ENCODE assay signal across 17 cellular contexts in the genomic region with DNA sequence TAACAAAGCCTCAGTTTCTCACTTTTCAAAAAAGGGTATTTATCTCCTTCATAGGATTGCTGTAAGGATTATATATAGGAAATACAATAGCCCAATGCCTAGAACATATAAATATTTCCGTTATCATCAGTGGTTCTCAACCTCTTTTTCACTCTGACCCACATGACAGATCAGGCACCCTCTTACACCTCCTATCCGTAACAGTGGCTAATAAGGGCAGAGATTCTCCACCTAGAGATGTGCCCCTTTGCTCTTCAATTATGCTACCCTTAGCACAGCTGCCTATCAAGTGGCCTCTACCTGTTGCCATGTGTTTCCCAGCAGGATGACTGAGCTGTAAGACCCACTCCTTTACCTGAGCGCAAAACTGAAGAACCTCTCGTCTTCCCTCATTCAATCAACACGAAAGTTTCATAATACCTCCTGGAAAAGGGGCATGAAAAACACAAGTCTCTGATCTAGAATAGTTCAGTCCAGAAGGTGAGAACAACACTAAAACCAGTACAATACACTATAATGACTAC. TPM values are rescaled to one million over a fixed set of nuclear protein-coding genes. Genes with fewer than 3 reads are reported as not detected.
A peak's percentile ranks its signal among the peaks of the same experiment; 100 is the strongest.
DNase-seq lines count a peak whose midpoint lies in the region; ATAC-seq and TF ChIP-seq lines count a peak whose summit lies in the region.
"Had no signal": no experiment of that assay in that cellular context is flagged by ENCODE, and none has a peak within 500 bp of the region (broad histone marks: within the 10 kb centered on the region; RNA-seq: fewer than 3 reads in every experiment).

No MANE protein-coding gene starts in this region.

- H3K4me3 ChIP-seq in esophagus muscularis mucosa: no peak overlapping the region
- H3K4me3 ChIP-seq: right atrium auricular region had no signal

- no peaks in the 10 kb centered on the region for H3K27me3 ChIP-seq in esophagus muscularis mucosa
- H3K27me3 ChIP-seq: right atrium auricular region had no signal

- H3K9me3 Mint-ChIP-seq in activated CD4-positive, alpha-beta T cell treated with anti-CD3 and anti-CD28 coated beads, Interleukin-2, amount 10 ng/mL, durations not matched to agents 24 days and 14 days: no peaks in the 10 kb centered on the region
- H3K9me3 Mint-ChIP-seq in WTC11 (no peaks in the 10 kb centered on the region), glutamatergic neuron (ENCODE audit: unreplicated experiment) (peaks cover 5% of the 10 kb centered on the region)
- H3K9me3 Mint-ChIP-seq in stimulated activated naive B cell treated with anti-CD40 and anti-IgM and Interleukin-4, amounts not matched to agents 10 μg/mL and 1 μg/mL and 100 μg/mL, for 72 hours: no peaks in the 10 kb centered on the region
- H3K9me3 Mint-ChIP-seq: naive B cell had no signal

- DNase-seq in activated CD4-positive, alpha-beta T cell treated with anti-CD3 and anti-CD28 coated beads, Interleukin-2, amount 10 ng/mL, durations not matched to agents 24 days and 14 days: no peak
- no peak for DNase-seq in activated CD4-positive, alpha-beta T cell treated with anti-CD3 and anti-CD28 coated beads, Interleukin-2, amount 50 U/mL, for 1 hour
- no peak for DNase-seq in WTC11 (ENCODE audit: low spot score)
- no peak for DNase-seq in glutamatergic neuron
- DNase-seq in stimulated activated naive B cell treated with anti-CD40 and anti-IgM and Interleukin-4, amounts not matched to agents 10 μg/mL and 1 μg/mL and 100 μg/mL, for 72 hours: no peak
- no peak for DNase-seq in amniotic stem cell (lab: John Stamatoyannopoulos, UW)
- no peak for DNase-seq in esophagus muscularis mucosa (ENCODE audit: extremely low spot score)
- DNase-seq: ACHN, activated gamma-delta T cell treated with Interleukin-2 at 50 U/mL for 16 hours, cerebellar nuclear complex, left colon, naive B cell, NCI-H2029, NCI-H82 had no signal

- CTCF ChIA-PET in WTC11 (lab: Charles Lee): interaction anchor here (0.7 kb wide), 1 partner anchor 675 kb away, joined by 5 read pairs; no protein-coding TSS in a partner anchor

- TF ChIP-seq CTCF in WTC11 (IDR thresholded peaks at IDR 0.05): no peak
- TF ChIP-seq CTCF in glutamatergic neuron (IDR thresholded peaks at IDR 0.05; ENCODE audit: partially characterized antibody, unreplicated experiment): no peak
- TF ChIP-seq CTCF in esophagus muscularis mucosa (IDR thresholded peaks at IDR 0.05): no peak

- no peaks in the 10 kb centered on the region for H3K9me3 ChIP-seq in esophagus muscularis mucosa
- H3K9me3 ChIP-seq: right atrium auricular region had no signal

- no peak overlapping the region for H3K27ac ChIP-seq in esophagus muscularis mucosa (replicated peaks in 1 of 4)
- H3K27ac ChIP-seq: right atrium auricular region, RWPE1 had no signal

- H3K4me1 Mint-ChIP-seq in activated CD4-positive, alpha-beta T cell treated with anti-CD3 and anti-CD28 coated beads, Interleukin-2, amount 10 ng/mL, durations not matched to agents 24 days and 14 days: peaks cover 49% of the 10 kb centered on the region
- peaks cover 28% of the 10 kb centered on the region for H3K4me1 Mint-ChIP-seq in WTC11
- H3K4me1 Mint-ChIP-seq in glutamatergic neuron (ENCODE audit: low read depth, unreplicated experiment): peaks cover 16% of the 10 kb centered on the region
- peaks cover 28 to 87% of the 10 kb centered on the region in 2 donors for H3K4me1 Mint-ChIP-seq in stimulated activated naive B cell treated with anti-CD40 and anti-IgM and Interleukin-4, amounts not matched to agents 10 μg/mL and 1 μg/mL and 100 μg/mL, for 72 hours

- WGBS in esophagus muscularis mucosa: 89% methylated on average over 5 of the region's 5 CpGs

- peak overlapping the region; percentile 73 for H3K27ac Mint-ChIP-seq in activated CD4-positive, alpha-beta T cell treated with anti-CD3 and anti-CD28 coated beads, Interleukin-2, amount 10 ng/mL, durations not matched to agents 24 days and 14 days
- H3K27ac Mint-ChIP-seq in WTC11 (peak overlapping the region; percentile 71), glutamatergic neuron (ENCODE audit: unreplicated experiment) (no peak overlapping the region)
- H3K27ac Mint-ChIP-seq in stimulated activated naive B cell treated with anti-CD40 and anti-IgM and Interleukin-4, amounts not matched to agents 10 μg/mL and 1 μg/mL and 100 μg/mL, for 72 hours: peak overlapping the region; percentile 93

- peaks cover 40 to 92% (median 86%) of the 10 kb centered on the region in 4 donors for H3K4me1 ChIP-seq in esophagus muscularis mucosa

- ATAC-seq in WTC11 (no peak), HG03439 (IDR thresholded peaks at IDR 0.05; ENCODE audit: unreplicated experiment) (no peak)
- peak; percentile 8 to 44 for ATAC-seq in stimulated activated naive B cell treated with anti-CD40 and anti-IgM and Interleukin-4, amounts not matched to agents 10 μg/mL and 1 μg/mL and 100 μg/mL, for 72 hours (replicated peaks)

- intact Hi-C loops in activated CD4-positive, alpha-beta T cell treated with anti-CD3 and anti-CD28 coated beads, Interleukin-2, amount 10 ng/mL, durations not matched to agents 24 days and 14 days (cut with micrococcal nuclease): loop anchor here (1.0 to 2.0 kb wide), 3 partner anchors 10 to 45 kb away; partner anchors contain the start of gene PUM1
- intact Hi-C loops in esophagus muscularis mucosa (cut with DNase I): no loop called here

- POLR2A ChIA-PET in WTC11 (lab: Charles Lee): no interaction called here

- no peak for TF ChIP-seq POLR2A in esophagus muscularis mucosa (IDR thresholded peaks at IDR 0.05; ENCODE audit: low read depth)

- peaks cover 7 to 54% (median 27%) of the 10 kb centered on the region in 4 donors for H3K36me3 ChIP-seq in esophagus muscularis mucosa

- peak overlapping the region; percentile 8 for H3K4me3 Mint-ChIP-seq in activated CD4-positive, alpha-beta T cell treated with anti-CD3 and anti-CD28 coated beads, Interleukin-2, amount 10 ng/mL, durations not matched to agents 24 days and 14 days
- H3K4me3 Mint-ChIP-seq in WTC11 (no peak overlapping the region), glutamatergic neuron (ENCODE audit: unreplicated experiment) (peak overlapping the region; percentile 1)
- peak overlapping the region; percentile 3 to 33 for H3K4me3 Mint-ChIP-seq in stimulated activated naive B cell treated with anti-CD40 and anti-IgM and Interleukin-4, amounts not matched to agents 10 μg/mL and 1 μg/mL and 100 μg/mL, for 72 hours

- no peaks in the 10 kb centered on the region for H3K27me3 Mint-ChIP-seq in activated CD4-positive, alpha-beta T cell treated with anti-CD3 and anti-CD28 coated beads, Interleukin-2, amount 10 ng/mL, durations not matched to agents 24 days and 14 days
- H3K27me3 Mint-ChIP-seq in WTC11 (ENCODE audit: low read depth) (no peaks in the 10 kb centered on the region), glutamatergic neuron (ENCODE audit: unreplicated experiment) (peaks cover 4% of the 10 kb centered on the region)
- no peaks in the 10 kb centered on the region for H3K27me3 Mint-ChIP-seq in stimulated activated naive B cell treated with anti-CD40 and anti-IgM and Interleukin-4, amounts not matched to agents 10 μg/mL and 1 μg/mL and 100 μg/mL, for 72 hours
- H3K27me3 Mint-ChIP-seq: naive B cell had no signal

- no peak for TF ChIP-seq EP300 in esophagus muscularis mucosa (IDR thresholded peaks at IDR 0.05)

- H3K36me3 Mint-ChIP-seq in activated CD4-positive, alpha-beta T cell treated with anti-CD3 and anti-CD28 coated beads, Interleukin-2, amount 10 ng/mL, durations not matched to agents 24 days and 14 days (ENCODE audit: low read depth): peaks cover 59% of the 10 kb centered on the region
- H3K36me3 Mint-ChIP-seq in WTC11 (peaks cover 54% of the 10 kb centered on the region), glutamatergic neuron (ENCODE audit: unreplicated experiment) (no peaks in the 10 kb centered on the region)
- H3K36me3 Mint-ChIP-seq in stimulated activated naive B cell treated with anti-CD40 and anti-IgM and Interleukin-4, amounts not matched to agents 10 μg/mL and 1 μg/mL and 100 μg/mL, for 72 hours: peaks cover 43 to 52% of the 10 kb centered on the region in 2 donors

TF ChIP-seq in WTC11, 78 proteins besides CTCF, POLR2A, EP300 and RAD21:
- TF ChIP-seq FOXP1 (CRISPR knock-in tag; IDR thresholded peaks at IDR 0.05; ENCODE audit: borderline replicate concordance) (no peak), ATF2 (CRISPR knock-in tag; IDR thresholded peaks at IDR 0.05; ENCODE audit: borderline replicate concordance, low read depth) (no peak), NR2C2 (CRISPR knock-in tag; IDR thresholded peaks at IDR 0.05) (no peak), TCF7 (CRISPR knock-in tag; IDR thresholded peaks at IDR 0.05; ENCODE audit: low read depth) (no peak), NR3C1 (CRISPR knock-in tag; conservative IDR thresholded peaks at IDR 0.05; ENCODE audit: low read depth) (no peak), RELA (CRISPR knock-in tag; IDR thresholded peaks at IDR 0.05; ENCODE audit: borderline replicate concordance) (no peak), ZNF138 (CRISPR knock-in tag; conservative IDR thresholded peaks at IDR 0.05) (no peak), ESRRA (CRISPR knock-in tag; IDR thresholded peaks at IDR 0.05; ENCODE audit: borderline replicate concordance) (no peak), FOXK1 (CRISPR knock-in tag; IDR thresholded peaks at IDR 0.05) (no peak), EMX1 (CRISPR knock-in tag; IDR thresholded peaks at IDR 0.05) (no peak), SMAD3 (CRISPR knock-in tag; IDR thresholded peaks at IDR 0.05; ENCODE audit: borderline replicate concordance) (no peak)

RNA-seq across cellular contexts. Expression of gene PUM1, which starts 10.5 kb away (rescaled TPM):
- 122 and 132 TPM in 2 replicates for total RNA-seq in activated CD4-positive, alpha-beta T cell treated with anti-CD3 and anti-CD28 coated beads, Interleukin-2, amount 10 ng/mL, durations not matched to agents 24 days and 14 days
- 142 to 151 TPM (median 147 TPM) in 3 replicates for total RNA-seq in WTC11 (2021)
- total RNA-seq in glutamatergic neuron (ENCODE audit: unreplicated experiment): 188 TPM
- total RNA-seq in esophagus muscularis mucosa: 100 to 1,000 TPM in 1 of 4 donors, 10 to 100 TPM in 3; 71.7 to 112 (median 83.0) TPM

Comparison
In these comparisons a context has a peak if more than half of its experiments do, and no peak if none do; other contexts are left out.
1. ATAC-seq: peak in stimulated activated naive B cell treated with anti-CD40 and anti-IgM and Interleukin-4, amounts not matched to agents 10 μg/mL and 1 μg/mL and 100 μg/mL, for 72 hours (2 of 2); none in WTC11 (single experiment) and HG03439 (single experiment).